Comparison of ENCODE assay signal across 13 cellular contexts in the genomic region with DNA sequence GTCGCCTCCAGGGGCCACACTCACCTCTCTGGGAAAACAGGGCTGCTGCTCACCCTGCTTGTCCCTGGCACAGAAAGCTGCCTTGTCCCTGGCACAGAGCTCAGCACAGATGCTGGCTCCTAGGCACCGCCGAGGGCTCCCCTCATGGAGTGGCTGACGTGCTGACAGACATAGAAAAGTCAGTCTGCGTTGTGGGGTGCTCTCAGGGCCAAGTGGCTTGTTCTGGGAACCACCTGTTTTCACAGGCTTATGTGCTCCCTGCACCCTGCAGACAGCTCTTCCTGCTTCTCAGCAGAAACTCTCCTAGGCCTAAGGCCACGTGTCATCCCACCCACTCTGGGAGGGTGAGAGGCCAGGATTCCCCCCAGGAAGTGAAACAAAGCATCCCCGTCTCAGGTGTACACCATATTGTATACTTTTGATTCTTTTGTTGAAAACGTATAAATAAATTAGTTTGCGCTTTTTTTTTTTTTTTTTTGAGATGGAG.
DNase-seq lines count a peak whose midpoint lies in the region; ATAC-seq, FAIRE-seq and TF ChIP-seq lines count a peak whose summit lies in the region.
"Had no signal": no experiment of that assay in that cellular context is flagged by ENCODE, and none has a peak within 500 bp of the region (broad histone marks: within the 10 kb centered on the region; RNA-seq: fewer than 3 reads in every experiment).

No MANE protein-coding gene starts in this region.

- no peak overlapping the region for H3K27ac Mint-ChIP-seq in activated T-helper 2 cell treated with anti-CD3 and anti-CD28 coated beads, Interferon-gamma antibody, Interleukin-2, Interleukin-4, amounts not matched to agents 10 μg/mL and 5 μg/mL and 100 μg/mL, durations not matched to agents 14 hours and 24 hours and 36 hours

- no peak for TF ChIP-seq POLR2A in GM12892 (IDR thresholded peaks at IDR 0.05; ENCODE audit: low read depth, low read length)

- H3K27ac ChIP-seq in SU-DHL-6 (ENCODE audit: low read depth, low read length): peak overlapping the region; percentile 36

- peak; percentile 52 for ATAC-seq in GM19397 (IDR thresholded peaks at IDR 0.05; ENCODE audit: unreplicated experiment)
- peak; percentile 65 for ATAC-seq in HG02884 (IDR thresholded peaks at IDR 0.05; ENCODE audit: unreplicated experiment)
- no peak for ATAC-seq in HG03280 (IDR thresholded peaks at IDR 0.05; ENCODE audit: unreplicated experiment)

- H3K4me2 ChIP-seq in SU-DHL-6 (ENCODE audit: low read depth, low read length, poor library complexity, severe bottlenecking): peak overlapping the region; percentile 32

- no peak overlapping the region for H3K4me3 Mint-ChIP-seq in activated T-helper 2 cell treated with anti-CD3 and anti-CD28 coated beads, Interferon-gamma antibody, Interleukin-2, Interleukin-4, amounts not matched to agents 10 μg/mL and 5 μg/mL and 100 μg/mL, durations not matched to agents 14 hours and 24 hours and 36 hours (ENCODE audit: low read depth)

- no peaks in the 10 kb centered on the region for H3K9me2 ChIP-seq in SU-DHL-6 (replicated peaks; ENCODE audit: insufficient read depth, low read length)

- 0 out of 2 replicates have a peak, but pooled peaks cover 4% of the 10 kb centered on the region for H3F3A ChIP-seq in SU-DHL-6 (ENCODE audit: insufficient read depth)

- no peaks in the 10 kb centered on the region for H3K27me3 ChIP-seq in SU-DHL-6 (ENCODE audit: low read length)

- H3K79me2 ChIP-seq in SU-DHL-6 (ENCODE audit: insufficient read depth, low read length): no peaks in the 10 kb centered on the region

- H3K27me3 Mint-ChIP-seq in activated T-helper 2 cell treated with anti-CD3 and anti-CD28 coated beads, Interferon-gamma antibody, Interleukin-2, Interleukin-4, amounts not matched to agents 10 μg/mL and 5 μg/mL and 100 μg/mL, durations not matched to agents 14 hours and 24 hours and 36 hours (ENCODE audit: low read depth): peaks cover 4% of the 10 kb centered on the region

- peak overlapping the region; percentile 35 for H3K9ac ChIP-seq in SU-DHL-6 (ENCODE audit: low read length)

- no peaks in the 10 kb centered on the region for H3K36me3 Mint-ChIP-seq in activated T-helper 2 cell treated with anti-CD3 and anti-CD28 coated beads, Interferon-gamma antibody, Interleukin-2, Interleukin-4, amounts not matched to agents 10 μg/mL and 5 μg/mL and 100 μg/mL, durations not matched to agents 14 hours and 24 hours and 36 hours (ENCODE audit: low read depth)

- peaks cover 11% of the 10 kb centered on the region for H3K4me1 Mint-ChIP-seq in activated T-helper 2 cell treated with anti-CD3 and anti-CD28 coated beads, Interferon-gamma antibody, Interleukin-2, Interleukin-4, amounts not matched to agents 10 μg/mL and 5 μg/mL and 100 μg/mL, durations not matched to agents 14 hours and 24 hours and 36 hours (ENCODE audit: low read depth)

- no peak for TF ChIP-seq CTCF in SU-DHL-6 (IDR thresholded peaks at IDR 0.05; ENCODE audit: insufficient read depth, low read length, poor library complexity, severe bottlenecking)

- H4K20me1 ChIP-seq in SU-DHL-6 (ENCODE audit: low read depth, low read length): no peaks in the 10 kb centered on the region

- no peaks in the 10 kb centered on the region for H3K9me3 ChIP-seq in SU-DHL-6 (ENCODE audit: insufficient read depth, low read length)

- no peak overlapping the region for H3K4me3 ChIP-seq in SU-DHL-6 (ENCODE audit: insufficient read depth, low read length, poor library complexity, severe bottlenecking)

- intact Hi-C loops in activated T-helper 2 cell treated with anti-CD3 and anti-CD28 coated beads, Interferon-gamma antibody, Interleukin-2, Interleukin-4, amounts not matched to agents 10 μg/mL and 5 μg/mL and 100 μg/mL, durations not matched to agents 14 hours and 24 hours and 36 hours (cut with micrococcal nuclease): no loop called here

- FAIRE-seq in GM12892 (lab: Jason Lieb, UNC): peak; percentile 62
- FAIRE-seq: astrocyte, islet of Langerhans had no signal

- DNase-seq in GM12892 (ENCODE audit: insufficient read length): no peak
- no peak for DNase-seq in NCI-H1694 (lab: John Stamatoyannopoulos, UW)
- DNase-seq in NCI-H748 (lab: John Stamatoyannopoulos, UW; ENCODE audit: unreplicated experiment): no peak
- no peak for DNase-seq in activated T-helper 2 cell treated with anti-CD3 and anti-CD28 coated beads, Interferon-gamma antibody, Interleukin-2, Interleukin-4, amounts not matched to agents 10 μg/mL and 5 μg/mL and 100 μg/mL, durations not matched to agents 14 hours and 24 hours and 36 hours (ENCODE audit: low spot score)
- DNase-seq: NCI-H510A treated with DMSO at 0.1 percent for 48 hours; stimulated activated CD4-positive, alpha-beta T cell treated with anti-CD3 and anti-CD28 coated beads, Interleukin-4, amount 100 ng/mL, for 1 hour; SW 1271 had no signal

- no peaks in the 10 kb centered on the region for H3K9me3 Mint-ChIP-seq in activated T-helper 2 cell treated with anti-CD3 and anti-CD28 coated beads, Interferon-gamma antibody, Interleukin-2, Interleukin-4, amounts not matched to agents 10 μg/mL and 5 μg/mL and 100 μg/mL, durations not matched to agents 14 hours and 24 hours and 36 hours

- H3K36me3 ChIP-seq in SU-DHL-6 (ENCODE audit: low read length): no peaks in the 10 kb centered on the region

- no peak overlapping the region for H2AFZ ChIP-seq in SU-DHL-6 (ENCODE audit: low read depth, low read length, severe bottlenecking)
